32 cellular contexts compared by ENCODE assay signal in genomic region chr6:30329331-30329730, GRCh38. TPM values are rescaled to one million over a fixed set of nuclear protein-coding genes. Genes with fewer than 3 reads are reported as not detected.
A peak's percentile ranks its signal among the peaks of the same experiment; 100 is the strongest.
DNase-seq lines count a peak whose midpoint lies in the region; ATAC-seq and TF ChIP-seq lines count a peak whose summit lies in the region.
"Had no signal": no experiment of that assay in that cellular context is flagged by ENCODE, and none has a peak within 500 bp of the region (broad histone marks: within the 10 kb centered on the region; RNA-seq: fewer than 3 reads in every experiment).

No MANE protein-coding gene starts in this region.

- POLR2A ChIA-PET in activated CD8-positive, alpha-beta T cell treated with anti-CD3 and anti-CD28 coated beads for 36 hours (lab: Charles Lee) = interaction anchor here (1.0 to 1.4 kb wide), 4 partner anchors 11 to 116 kb away, joined by 4 to 9 read pairs (median 4); partner anchors contain the start of genes RPP21 and TRIM26
- POLR2A ChIA-PET in activated CD8-positive, alpha-beta T cell treated with anti-CD3 and anti-CD28 coated beads, Interleukin-2, amount 10 ng/mL, durations not matched to agents 7 days and 5 days (lab: Charles Lee) = no interaction called here

- intact Hi-C loops in activated CD8-positive, alpha-beta T cell treated with anti-CD3 and anti-CD28 coated beads for 36 hours (cut with micrococcal nuclease) = loop anchor here (10.0 kb wide), 1 partner anchor 115 kb away; the partner anchor contains the start of gene TRIM26

- H3K27ac Mint-ChIP-seq in activated CD8-positive, alpha-beta T cell treated with anti-CD3 and anti-CD28 coated beads for 36 hours = peak overlapping the region; percentile 65
- no peak overlapping the region for H3K27ac Mint-ChIP-seq in activated CD8-positive, alpha-beta T cell treated with anti-CD3 and anti-CD28 coated beads, Interleukin-2, amount 10 ng/mL, durations not matched to agents 7 days and 5 days
- H3K27ac Mint-ChIP-seq in brain = peak overlapping the region in 2 of 5 experiments; percentile 0 to 38
- no peak overlapping the region for H3K27ac Mint-ChIP-seq in neural crest cell (ENCODE audit: unreplicated experiment)
- H3K27ac Mint-ChIP-seq: activated T-helper 1 cell treated with anti-CD3 and anti-CD28 coated beads, Interleukin-12 subunit alpha, Interleukin-12 subunit beta, Interleukin-2, Interleukin-4 antibody, amounts not matched to agents 30 ng/mL and 10 ng/mL and 1 ng/mL, durations not matched to agents 14 hours and 24 hours and 36 hours; endodermal cell; WTC11 had no signal

- DNase-seq in activated CD8-positive, alpha-beta T cell treated with anti-CD3 and anti-CD28 coated beads for 36 hours = peak; percentile 13
- no peak for DNase-seq in activated CD8-positive, alpha-beta T cell treated with anti-CD3 and anti-CD28 coated beads, Interleukin-2, amount 10 ng/mL, durations not matched to agents 7 days and 5 days
- DNase-seq in HL-60 (ENCODE audit: low read depth in 1 of 2, low spot score in 1 of 2) (peak; percentile 95 to 99), neural crest cell (ENCODE audit: low read depth, low spot score) (no peak), osteoblast (ENCODE audit: insufficient read length, low spot score, missing footprints) (no peak)
- DNase-seq: activated naive CD4-positive, alpha-beta T cell treated with anti-CD3 and anti-CD28 coated beads, Interleukin-2, amount 50 U/mL, for 16 hours; anterior cingulate cortex; Caco-2; colonic mucosa; DND-41; endodermal cell; foreskin fibroblast; HCEC 1CT; midbrain; MM.1S; naive thymus-derived CD4-positive, alpha-beta T cell; NCI-H146; NCI-H446 treated with DMSO at 0.1 percent for 48 hours; OCI-M1; stimulated activated CD8-positive, alpha-beta memory T cell treated with anti-CD3 and anti-CD28 coated beads, Interleukin-4, amount 100 ng/mL, for 48 hours; T-helper 9 cell had no signal

- H3K4me3 ChIP-seq in HL-60 (replicated peaks; ENCODE audit: insufficient read depth, low read length) (peak overlapping the region; percentile 5; the same call in 1 of the 2 replicates), osteoblast (ENCODE audit: insufficient read depth, low read length) (no peak overlapping the region)
- H3K4me3 ChIP-seq: A549, colonic mucosa, heart left ventricle, skin epidermis, tibial nerve had no signal

- peaks cover 31% of the 10 kb centered on the region for H3K79me2 ChIP-seq in osteoblast (ENCODE audit: insufficient read depth, low read length)

- no peak overlapping the region for H3K4me3 Mint-ChIP-seq in activated CD8-positive, alpha-beta T cell treated with anti-CD3 and anti-CD28 coated beads for 36 hours
- H3K4me3 Mint-ChIP-seq in activated CD8-positive, alpha-beta T cell treated with anti-CD3 and anti-CD28 coated beads, Interleukin-2, amount 10 ng/mL, durations not matched to agents 7 days and 5 days = no peak overlapping the region
- peak overlapping the region in 3 of 5 experiments; percentile 1 to 41 (median 1) for H3K4me3 Mint-ChIP-seq in brain
- H3K4me3 Mint-ChIP-seq in neural crest cell = peak overlapping the region; percentile 12
- H3K4me3 Mint-ChIP-seq: activated T-helper 1 cell treated with anti-CD3 and anti-CD28 coated beads, Interleukin-12 subunit alpha, Interleukin-12 subunit beta, Interleukin-2, Interleukin-4 antibody, amounts not matched to agents 30 ng/mL and 10 ng/mL and 1 ng/mL, durations not matched to agents 14 hours and 24 hours and 36 hours; endodermal cell; WTC11 had no signal

- CTCF ChIA-PET in activated CD8-positive, alpha-beta T cell treated with anti-CD3 and anti-CD28 coated beads for 36 hours (lab: Charles Lee) = interaction anchor here (1.2 kb wide), 1 partner anchor 124 kb away, joined by 3 read pairs; no protein-coding TSS in a partner anchor
- CTCF ChIA-PET in activated CD8-positive, alpha-beta T cell treated with anti-CD3 and anti-CD28 coated beads, Interleukin-2, amount 10 ng/mL, durations not matched to agents 7 days and 5 days (lab: Charles Lee) = interaction anchor here (1.1 to 1.8 kb wide), 3 partner anchors 9 to 268 kb away, joined by 3 to 7 read pairs (median 4); no protein-coding TSS in a partner anchor

- H3K27me3 ChIP-seq in HL-60 (ENCODE audit: insufficient read depth, poor library complexity, severe bottlenecking) = no peaks in the 10 kb centered on the region
- no peaks in the 10 kb centered on the region for H3K27me3 ChIP-seq in osteoblast (ENCODE audit: insufficient read depth, low read length)
- H3K27me3 ChIP-seq: colonic mucosa, heart left ventricle, tibial nerve had no signal

- peak overlapping the region; percentile 63 for H3K27ac ChIP-seq in HL-60 (replicated peaks)
- no peak overlapping the region for H3K27ac ChIP-seq in osteoblast (ENCODE audit: low read depth, low read length)
- H3K27ac ChIP-seq: A549, colonic mucosa, heart left ventricle, KMS-11, skin epidermis, tibial nerve had no signal

- H4K20me1 ChIP-seq in osteoblast (ENCODE audit: insufficient read depth, low read length) = peaks cover 9% of the 10 kb centered on the region

- peaks cover 41% of the 10 kb centered on the region for H3K36me3 ChIP-seq in osteoblast (ENCODE audit: insufficient read depth, low read length)
- H3K36me3 ChIP-seq: colonic mucosa had no signal

- H3K4me2 ChIP-seq in osteoblast (ENCODE audit: insufficient read depth, low read length) = no peak overlapping the region
- H3K4me2 ChIP-seq: A549, KMS-11 had no signal

- no peaks in the 10 kb centered on the region for H3K27me3 Mint-ChIP-seq in activated CD8-positive, alpha-beta T cell treated with anti-CD3 and anti-CD28 coated beads for 36 hours
- H3K27me3 Mint-ChIP-seq in activated CD8-positive, alpha-beta T cell treated with anti-CD3 and anti-CD28 coated beads, Interleukin-2, amount 10 ng/mL, durations not matched to agents 7 days and 5 days (ENCODE audit: low read depth) = no peaks in the 10 kb centered on the region
- H3K27me3 Mint-ChIP-seq in brain (peaks cover 6% of the 10 kb centered on the region), neural crest cell (ENCODE audit: low read depth) (no peaks in the 10 kb centered on the region)
- H3K27me3 Mint-ChIP-seq: naive thymus-derived CD4-positive, alpha-beta T cell had no signal

- no peak overlapping the region for H2AFZ ChIP-seq in osteoblast (ENCODE audit: low read length)

- H3K9me3 ChIP-seq in osteoblast (ENCODE audit: low read depth, low read length) = no peaks in the 10 kb centered on the region
- H3K9me3 ChIP-seq: A549, Caco-2, colonic mucosa, heart left ventricle, tibial nerve had no signal

- no peaks in the 10 kb centered on the region for H3K9me3 Mint-ChIP-seq in activated CD8-positive, alpha-beta T cell treated with anti-CD3 and anti-CD28 coated beads for 36 hours
- no peaks in the 10 kb centered on the region for H3K9me3 Mint-ChIP-seq in activated CD8-positive, alpha-beta T cell treated with anti-CD3 and anti-CD28 coated beads, Interleukin-2, amount 10 ng/mL, durations not matched to agents 7 days and 5 days (ENCODE audit: insufficient read depth)
- H3K9me3 Mint-ChIP-seq in brain = no peaks in the 10 kb centered on the region
- H3K9me3 Mint-ChIP-seq in neural crest cell = no peaks in the 10 kb centered on the region
- H3K9me3 Mint-ChIP-seq: activated T-helper 1 cell treated with anti-CD3 and anti-CD28 coated beads, Interleukin-12 subunit alpha, Interleukin-12 subunit beta, Interleukin-2, Interleukin-4 antibody, amounts not matched to agents 30 ng/mL and 10 ng/mL and 1 ng/mL, durations not matched to agents 14 hours and 24 hours and 36 hours; endodermal cell; WTC11 had no signal

- peaks cover 44% of the 10 kb centered on the region for H3K36me3 Mint-ChIP-seq in activated CD8-positive, alpha-beta T cell treated with anti-CD3 and anti-CD28 coated beads for 36 hours (ENCODE audit: low read depth)
- peaks cover 44% of the 10 kb centered on the region for H3K36me3 Mint-ChIP-seq in activated CD8-positive, alpha-beta T cell treated with anti-CD3 and anti-CD28 coated beads, Interleukin-2, amount 10 ng/mL, durations not matched to agents 7 days and 5 days (ENCODE audit: low read depth)
- H3K36me3 Mint-ChIP-seq in brain (peaks cover 31% of the 10 kb centered on the region), neural crest cell (ENCODE audit: low read depth) (no peaks in the 10 kb centered on the region)

- TF ChIP-seq CTCF in activated CD8-positive, alpha-beta T cell treated with anti-CD3 and anti-CD28 coated beads for 36 hours (IDR thresholded peaks at IDR 0.05) = no peak
- TF ChIP-seq CTCF in HL-60 (IDR thresholded peaks at IDR 0.05; ENCODE audit: insufficient read depth, low read length) (no peak), brain (conservative IDR thresholded peaks at IDR 0.05) (no peak), neural crest cell (conservative IDR thresholded peaks at IDR 0.05) (no peak), osteoblast (IDR thresholded peaks at IDR 0.05; ENCODE audit: extremely low read depth, low read depth, low read length) (no peak)

- peaks cover 27% of the 10 kb centered on the region for H3K4me1 Mint-ChIP-seq in activated CD8-positive, alpha-beta T cell treated with anti-CD3 and anti-CD28 coated beads for 36 hours (ENCODE audit: low read depth)
- peaks cover 30% of the 10 kb centered on the region for H3K4me1 Mint-ChIP-seq in activated CD8-positive, alpha-beta T cell treated with anti-CD3 and anti-CD28 coated beads, Interleukin-2, amount 10 ng/mL, durations not matched to agents 7 days and 5 days (ENCODE audit: low read depth)
- H3K4me1 Mint-ChIP-seq in brain (peaks cover 38% of the 10 kb centered on the region), neural crest cell (peaks cover 27% of the 10 kb centered on the region)

- ATAC-seq in activated CD8-positive, alpha-beta T cell treated with anti-CD3 and anti-CD28 coated beads for 36 hours = no peak
- no peak for ATAC-seq in activated CD8-positive, alpha-beta T cell treated with anti-CD3 and anti-CD28 coated beads, Interleukin-2, amount 10 ng/mL, durations not matched to agents 7 days and 5 days
- ATAC-seq in HG03469 (IDR thresholded peaks at IDR 0.05; ENCODE audit: unreplicated experiment) (no peak), GM21390 (IDR thresholded peaks at IDR 0.05; ENCODE audit: unreplicated experiment) (no peak)
- ATAC-seq: A549; esophagus mucosa; heart left ventricle; naive thymus-derived CD4-positive, alpha-beta T cell; WTC11 had no signal

- peaks cover 19% of the 10 kb centered on the region for H3K4me1 ChIP-seq in osteoblast (ENCODE audit: insufficient read depth, low read length)
- H3K4me1 ChIP-seq: colonic mucosa had no signal

RNA-seq across cellular contexts. Expression of gene TRIM39, which starts 2.6 kb away (rescaled TPM):
- 10 to 100 TPM; 21.6 to 22.3 TPM for total RNA-seq in activated CD8-positive, alpha-beta T cell treated with anti-CD3 and anti-CD28 coated beads for 36 hours
- 10 to 100 TPM; 16.7 to 16.9 TPM for total RNA-seq in activated CD8-positive, alpha-beta T cell treated with anti-CD3 and anti-CD28 coated beads, Interleukin-2, amount 10 ng/mL, durations not matched to agents 7 days and 5 days
- 13.8 TPM for polyA plus RNA-seq in brain (ENCODE audit: insufficient read depth, low read depth, low replicate concordance)
- total RNA-seq in neural crest cell (13.9 and 14.5 TPM in 2 replicates), osteoblast (12.1 and 14.5 TPM in 2 replicates)

RNA-seq across cellular contexts. Expression of gene RPP21, which starts 15.6 kb away (rescaled TPM):
- 10 to 100 TPM; 43.0 to 43.5 TPM for total RNA-seq in activated CD8-positive, alpha-beta T cell treated with anti-CD3 and anti-CD28 coated beads for 36 hours
- total RNA-seq in activated CD8-positive, alpha-beta T cell treated with anti-CD3 and anti-CD28 coated beads, Interleukin-2, amount 10 ng/mL, durations not matched to agents 7 days and 5 days = 10 to 100 TPM; 37.3 to 37.9 TPM
- polyA plus RNA-seq in brain (ENCODE audit: insufficient read depth, low read depth, low replicate concordance) = 135 TPM
- 60.6 and 64.8 TPM in 2 replicates for total RNA-seq in neural crest cell
- total RNA-seq in osteoblast = 23.9 and 24.6 TPM in 2 replicates

Comparison
In these comparisons a context has a peak if more than half of its experiments do, and no peak if none do; other contexts are left out.
1. DNase-seq: peak in activated CD8-positive, alpha-beta T cell treated with anti-CD3 and anti-CD28 coated beads for 36 hours (single experiment) and HL-60 (2 of 2); none in activated CD8-positive, alpha-beta T cell treated with anti-CD3 and anti-CD28 coated beads, Interleukin-2, amount 10 ng/mL, durations not matched to agents 7 days and 5 days (single experiment), neural crest cell (single experiment) and osteoblast (single experiment).
2. H3K4me3 Mint-ChIP-seq: peak in brain (3 of 5) and neural crest cell (single experiment); none in activated CD8-positive, alpha-beta T cell treated with anti-CD3 and anti-CD28 coated beads for 36 hours (single experiment) and activated CD8-positive, alpha-beta T cell treated with anti-CD3 and anti-CD28 coated beads, Interleukin-2, amount 10 ng/mL, durations not matched to agents 7 days and 5 days (single experiment).